1 cellular context compared by ENCODE assay signal in the genomic region with DNA sequence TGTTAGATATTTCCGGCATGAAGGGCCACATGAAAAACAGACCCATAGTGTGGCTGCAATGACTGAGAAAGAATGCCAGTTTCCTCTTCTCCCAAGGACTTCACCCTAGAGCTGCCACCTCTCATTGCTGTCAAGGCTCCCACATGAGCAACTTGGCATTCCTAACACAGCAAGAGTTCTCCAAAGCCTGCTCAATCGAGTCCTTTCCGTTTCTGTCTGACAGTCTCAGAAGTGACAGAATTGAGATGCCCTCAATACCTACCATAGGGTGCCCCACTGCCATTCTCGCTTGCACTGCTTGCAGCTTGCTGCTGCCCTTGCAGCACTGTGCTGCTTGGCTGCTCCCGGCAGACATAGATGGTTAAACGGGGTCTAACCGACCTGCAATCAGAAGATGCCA.
TF ChIP-seq lines count a peak whose summit lies in the region.

No MANE protein-coding gene starts in this region.

TF ChIP-seq in HepG2, 621 proteins besides CTCF, POLR2A, EP300 and RAD21 (continued from another document):
- TF ChIP-seq, protein P1, sequence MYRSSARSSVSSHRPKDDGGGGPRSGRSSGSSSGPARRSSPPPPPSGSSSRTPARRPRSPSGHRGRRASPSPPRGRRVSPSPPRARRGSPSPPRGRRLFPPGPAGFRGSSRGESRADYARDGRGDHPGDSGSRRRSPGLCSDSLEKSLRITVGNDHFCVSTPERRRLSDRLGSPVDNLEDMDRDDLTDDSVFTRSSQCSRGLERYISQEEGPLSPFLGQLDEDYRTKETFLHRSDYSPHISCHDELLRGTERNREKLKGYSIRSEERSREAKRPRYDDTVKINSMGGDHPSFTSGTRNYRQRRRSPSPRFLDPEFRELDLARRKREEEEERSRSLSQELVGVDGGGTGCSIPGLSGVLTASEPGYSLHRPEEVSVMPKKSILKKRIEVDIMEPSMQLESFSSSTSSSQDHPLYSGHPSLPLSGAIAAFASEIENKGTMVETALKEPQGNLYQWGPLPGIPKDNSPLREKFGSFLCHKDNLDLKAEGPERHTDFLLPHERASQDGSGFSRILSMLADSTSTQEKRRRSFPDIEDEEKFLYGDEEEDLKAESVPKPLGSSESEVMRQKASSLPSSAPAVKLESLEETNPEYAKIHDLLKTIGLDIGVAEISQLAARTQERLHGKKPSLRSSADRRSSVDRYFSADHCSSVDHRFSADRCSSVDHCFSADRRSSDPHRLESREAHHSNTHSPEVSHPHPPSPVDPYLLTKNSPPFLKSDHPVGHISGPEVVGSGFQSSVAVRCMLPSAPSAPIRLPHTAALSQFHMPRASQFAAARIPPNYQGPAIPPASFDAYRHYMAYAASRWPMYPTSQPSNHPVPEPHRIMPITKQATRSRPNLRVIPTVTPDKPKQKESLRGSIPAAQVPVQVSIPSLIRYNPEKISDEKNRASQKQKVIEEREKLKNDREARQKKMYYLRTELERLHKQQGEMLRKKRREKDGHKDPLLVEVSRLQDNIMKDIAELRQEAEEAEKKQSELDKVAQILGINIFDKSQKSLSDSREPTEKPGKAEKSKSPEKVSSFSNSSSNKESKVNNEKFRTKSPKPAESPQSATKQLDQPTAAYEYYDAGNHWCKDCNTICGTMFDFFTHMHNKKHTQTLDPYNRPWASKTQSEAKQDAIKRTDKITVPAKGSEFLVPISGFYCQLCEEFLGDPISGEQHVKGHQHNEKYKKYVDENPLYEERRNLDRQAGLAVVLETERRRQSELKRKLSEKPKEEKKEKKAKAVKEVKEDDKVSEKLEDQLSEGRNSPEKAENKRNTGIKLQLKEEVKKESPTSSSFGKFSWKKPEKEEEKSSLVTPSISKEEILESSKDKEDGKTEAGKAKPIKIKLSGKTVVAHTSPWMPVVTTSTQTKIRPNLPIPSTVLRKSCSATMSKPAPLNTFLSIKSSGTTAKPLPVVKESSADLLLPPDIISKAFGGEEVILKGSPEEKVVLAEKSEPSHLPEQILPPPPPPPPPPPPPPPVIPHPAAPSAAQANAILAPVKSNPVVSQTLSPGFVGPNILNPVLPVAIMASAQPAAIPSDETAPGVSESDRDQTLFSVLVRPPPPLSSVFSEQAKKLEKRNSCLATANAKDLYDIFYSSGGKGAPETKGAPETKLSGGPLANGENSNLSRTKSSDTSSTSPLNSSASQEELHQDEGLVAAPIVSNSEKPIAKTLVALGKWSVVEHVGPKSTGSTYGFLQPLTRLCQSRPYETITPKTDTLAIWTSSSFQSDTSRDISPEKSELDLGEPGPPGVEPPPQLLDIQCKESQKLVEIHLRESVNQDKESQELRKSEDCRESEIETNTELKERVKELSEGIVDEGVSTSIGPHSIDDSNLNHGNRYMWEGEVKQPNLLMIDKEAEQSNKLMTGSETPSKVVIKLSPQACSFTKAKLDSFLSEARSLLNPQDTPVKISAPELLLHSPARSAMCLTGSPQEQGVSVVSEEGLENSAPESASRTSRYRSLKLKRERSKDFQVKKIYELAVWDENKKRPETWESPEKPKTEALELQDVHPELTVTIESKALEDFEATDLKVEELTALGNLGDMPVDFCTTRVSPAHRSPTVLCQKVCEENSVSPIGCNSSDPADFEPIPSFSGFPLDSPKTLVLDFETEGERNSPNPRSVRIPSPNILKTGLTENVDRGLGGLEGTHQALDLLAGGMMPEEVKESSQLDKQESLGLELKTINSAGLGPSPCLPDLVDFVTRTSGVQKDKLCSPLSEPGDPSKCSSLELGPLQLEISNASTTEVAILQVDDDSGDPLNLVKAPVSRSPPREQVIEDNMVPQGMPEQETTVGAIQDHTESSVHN (CRISPR knock-in tag; IDR thresholded peaks at IDR 0.05) = no peak
- TF ChIP-seq, protein P2, sequence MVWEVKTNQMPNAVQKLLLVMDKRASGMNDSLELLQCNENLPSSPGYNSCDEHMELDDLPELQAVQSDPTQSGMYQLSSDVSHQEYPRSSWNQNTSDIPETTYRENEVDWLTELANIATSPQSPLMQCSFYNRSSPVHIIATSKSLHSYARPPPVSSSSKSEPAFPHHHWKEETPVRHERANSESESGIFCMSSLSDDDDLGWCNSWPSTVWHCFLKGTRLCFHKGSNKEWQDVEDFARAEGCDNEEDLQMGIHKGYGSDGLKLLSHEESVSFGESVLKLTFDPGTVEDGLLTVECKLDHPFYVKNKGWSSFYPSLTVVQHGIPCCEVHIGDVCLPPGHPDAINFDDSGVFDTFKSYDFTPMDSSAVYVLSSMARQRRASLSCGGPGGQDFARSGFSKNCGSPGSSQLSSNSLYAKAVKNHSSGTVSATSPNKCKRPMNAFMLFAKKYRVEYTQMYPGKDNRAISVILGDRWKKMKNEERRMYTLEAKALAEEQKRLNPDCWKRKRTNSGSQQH (CRISPR knock-in tag; IDR thresholded peaks at IDR 0.05; ENCODE audit: low read depth) = no peak
- TF ChIP-seq, protein P3, sequence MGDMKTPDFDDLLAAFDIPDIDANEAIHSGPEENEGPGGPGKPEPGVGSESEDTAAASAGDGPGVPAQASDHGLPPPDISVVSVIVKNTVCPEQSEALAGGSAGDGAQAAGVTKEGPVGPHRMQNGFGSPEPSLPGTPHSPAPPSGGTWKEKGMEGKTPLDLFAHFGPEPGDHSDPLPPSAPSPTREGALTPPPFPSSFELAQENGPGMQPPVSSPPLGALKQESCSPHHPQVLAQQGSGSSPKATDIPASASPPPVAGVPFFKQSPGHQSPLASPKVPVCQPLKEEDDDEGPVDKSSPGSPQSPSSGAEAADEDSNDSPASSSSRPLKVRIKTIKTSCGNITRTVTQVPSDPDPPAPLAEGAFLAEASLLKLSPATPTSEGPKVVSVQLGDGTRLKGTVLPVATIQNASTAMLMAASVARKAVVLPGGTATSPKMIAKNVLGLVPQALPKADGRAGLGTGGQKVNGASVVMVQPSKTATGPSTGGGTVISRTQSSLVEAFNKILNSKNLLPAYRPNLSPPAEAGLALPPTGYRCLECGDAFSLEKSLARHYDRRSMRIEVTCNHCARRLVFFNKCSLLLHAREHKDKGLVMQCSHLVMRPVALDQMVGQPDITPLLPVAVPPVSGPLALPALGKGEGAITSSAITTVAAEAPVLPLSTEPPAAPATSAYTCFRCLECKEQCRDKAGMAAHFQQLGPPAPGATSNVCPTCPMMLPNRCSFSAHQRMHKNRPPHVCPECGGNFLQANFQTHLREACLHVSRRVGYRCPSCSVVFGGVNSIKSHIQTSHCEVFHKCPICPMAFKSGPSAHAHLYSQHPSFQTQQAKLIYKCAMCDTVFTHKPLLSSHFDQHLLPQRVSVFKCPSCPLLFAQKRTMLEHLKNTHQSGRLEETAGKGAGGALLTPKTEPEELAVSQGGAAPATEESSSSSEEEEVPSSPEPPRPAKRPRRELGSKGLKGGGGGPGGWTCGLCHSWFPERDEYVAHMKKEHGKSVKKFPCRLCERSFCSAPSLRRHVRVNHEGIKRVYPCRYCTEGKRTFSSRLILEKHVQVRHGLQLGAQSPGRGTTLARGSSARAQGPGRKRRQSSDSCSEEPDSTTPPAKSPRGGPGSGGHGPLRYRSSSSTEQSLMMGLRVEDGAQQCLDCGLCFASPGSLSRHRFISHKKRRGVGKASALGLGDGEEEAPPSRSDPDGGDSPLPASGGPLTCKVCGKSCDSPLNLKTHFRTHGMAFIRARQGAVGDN (CRISPR knock-in tag; IDR thresholded peaks at IDR 0.05) = no peak
- peak; percentile 37 for TF ChIP-seq RBM22 (optimal IDR thresholded peaks at IDR 0.05; ENCODE audit: low read length)
- TF ChIP-seq NFYB (CRISPR knock-in tag; IDR thresholded peaks at IDR 0.05) = no peak
- TF ChIP-seq HNRNPL (IDR thresholded peaks at IDR 0.05; ENCODE audit: low read depth, low read length) = no peak
